8 cellular contexts compared by ENCODE assay signal in genomic region chr9:35660966-35661413, GRCh38. TPM values are rescaled to one million over a fixed set of nuclear protein-coding genes. Genes with fewer than 3 reads are reported as not detected.
A peak's percentile ranks its signal among the peaks of the same experiment; 100 is the strongest.
DNase-seq lines count a peak whose midpoint lies in the region; ATAC-seq, FAIRE-seq and TF ChIP-seq lines count a peak whose summit lies in the region.

No MANE protein-coding gene starts in this region.

- 58% methylated on average over 9 of the region's 9 CpGs for WGBS in A549 (ENCODE audit: missing lambda C conversion rate)

- no peak for FAIRE-seq in A549 (lab: Jason Lieb, UNC)

- H3K4me3 ChIP-seq in A549 (no peak overlapping the region), astrocyte of the cerebellum (ENCODE audit: low read depth, low read length) (no peak overlapping the region), lower lobe of right lung (no peak overlapping the region)

- TF ChIP-seq CTCF in A549 (IDR thresholded peaks at IDR 0.05) (peak; percentile 57), GM13976 (IDR thresholded peaks at IDR 0.05; ENCODE audit: borderline replicate concordance, control extremely low read depth, extremely low read depth, insufficient read depth, missing control alignments) (peak; percentile 25), astrocyte of the cerebellum (IDR thresholded peaks at IDR 0.05; ENCODE audit: low read depth, low read length, missing control alignments) (peak; percentile 45), lower lobe of right lung (IDR thresholded peaks at IDR 0.05) (peak; percentile 31)

- H3K27ac ChIP-seq in A549 (no peak overlapping the region; a peak in 1 of 6 replicates), lower lobe of right lung (peak overlapping the region; percentile 42)

- peaks cover 42% of the 10 kb centered on the region for H3K4me1 ChIP-seq in A549
- peaks cover 46% of the 10 kb centered on the region for H3K4me1 ChIP-seq in lower lobe of right lung

- CTCF ChIA-PET in A549 (lab: Yijun Ruan, JAX), result interaction anchor here (0.5 to 21.5 kb wide), 23 partner anchors 14 to 362 kb away, joined by 3 to 498 read pairs (median 6); partner anchors contain the start of genes CA9, CREB3, GBA2 and RGP1

- in situ Hi-C loops in GM13976 (cut with MboI; ENCODE audit: low sequenced_read_pairs, unreplicated experiment) (no loop called here), astrocyte of the cerebellum (cut with HindIII; ENCODE audit: low sequenced_read_pairs) (no loop called here)

- no peak overlapping the region for H3K4me2 ChIP-seq in A549

- intact Hi-C loops in lower lobe of right lung (cut with DNase I), result no loop called here

- no peaks in the 10 kb centered on the region for H3K27me3 ChIP-seq in lower lobe of right lung (ENCODE audit: low read depth)

- ATAC-seq in A549, result no peak
- no peak for ATAC-seq in lower lobe of right lung
- ATAC-seq in GM19351 (IDR thresholded peaks at IDR 0.05; ENCODE audit: unreplicated experiment), result no peak

- peak; percentile 63 to 66 for TF ChIP-seq RAD21 in A549 (conservative IDR thresholded peaks at IDR 0.05 in 1 of 2, IDR thresholded peaks at IDR 0.05 in 1 of 2)

- TF ChIP-seq EP300 in A549 (IDR thresholded peaks at IDR 0.05), result no peak

- TF ChIP-seq POLR2A in A549 (IDR thresholded peaks at IDR 0.05; ENCODE audit: low read length), result no peak
- TF ChIP-seq POLR2A in erythroblast (IDR thresholded peaks at IDR 0.05; ENCODE audit: low read length), result no peak

- H3K9me3 ChIP-seq in A549 (no peaks in the 10 kb centered on the region), lower lobe of right lung (no peaks in the 10 kb centered on the region)

- peaks cover 21% of the 10 kb centered on the region for H3K36me3 ChIP-seq in lower lobe of right lung

- DNase-seq in A549 (ENCODE audit: low read depth in 1 of 2, low spot score in 1 of 2), result peak in 1 of 2 experiments; percentile 68
- no peak for DNase-seq in GM13976 (ENCODE audit: low spot score)
- DNase-seq in astrocyte of the cerebellum (ENCODE audit: low read depth), result no peak
- no peak for DNase-seq in lower lobe of right lung
- DNase-seq in erythroblast (lab: John Stamatoyannopoulos, UW), result no peak
- no peak for DNase-seq in NCI-H526 treated with DMSO at 0.1 percent for 48 hours (lab: John Stamatoyannopoulos, UW)
- no peak for DNase-seq in stimulated activated CD4-positive, alpha-beta T cell treated with anti-CD3 and anti-CD28 coated beads, Interleukin-1b, Interleukin-23, amount 100 ng/mL, for 48 hours

- POLR2A ChIA-PET in A549 (lab: Yijun Ruan, JAX), result interaction anchor here (0.7 to 2.2 kb wide), 6 partner anchors 20 to 153 kb away, joined by 3 to 20 read pairs (median 4); partner anchors contain the start of genes CREB3, HINT2, TLN1 and TPM2

TF ChIP-seq in A549, 52 proteins besides CTCF, POLR2A, EP300 and RAD21:
- no peak for TF ChIP-seq HOXB5 (CRISPR knock-in tag; IDR thresholded peaks at IDR 0.05)
- TF ChIP-seq PHF8 (IDR thresholded peaks at IDR 0.05; ENCODE audit: borderline replicate concordance, low read depth), result no peak
- no peak for TF ChIP-seq MAX (IDR thresholded peaks at IDR 0.05)
- no peak for TF ChIP-seq REST (IDR thresholded peaks at IDR 0.05)
- TF ChIP-seq SMC3 (IDR thresholded peaks at IDR 0.05), result peak; percentile 50; the same call in 2 of the 3 replicates

RNA-seq across cellular contexts. Expression of gene CCDC107, which starts 2.9 kb away (rescaled TPM):
- polyA plus RNA-seq in A549 (2011; rRNA removed) (11.0 and 13.3 TPM in 2 replicates), A549 (2017; fragmentation: RNase III; extraction: RNeasy Plus Mini Kit Qiagen cat#74134 plus additional on column Dnase treatment) (20.4 to 21.9 TPM (median 20.7 TPM) in 3 replicates)
- polyA plus RNA-seq in A549 (2012; cell fraction: cytosol; rRNA removed), result 24.8 and 25.7 TPM in 2 replicates
- 16.2 and 17.0 TPM in 2 replicates for polyA plus RNA-seq in A549 (2012; cell fraction: nucleus; rRNA removed)
- polyA minus RNA-seq in A549 (2011; rRNA and poly(A)+ RNA removed), result 6.2 and 9.3 TPM in 2 replicates
- total RNA-seq in lower lobe of right lung, result 28.9 TPM

RNA-seq across cellular contexts. Expression of gene RMRP, which starts 3.2 kb away (rescaled TPM):
- polyA plus RNA-seq in A549 (2011; rRNA removed), result 80.2 and 257 TPM in 2 replicates
- polyA plus RNA-seq in A549 (2012; cell fraction: cytosol; rRNA removed), result 70.8 and 88.5 TPM in 2 replicates
- polyA plus RNA-seq in A549 (2012; cell fraction: nucleus; rRNA removed), result 313 TPM in 1 of 2 replicates, not detected in the other
- polyA plus RNA-seq in A549 (2017; fragmentation: RNase III; extraction: RNeasy Plus Mini Kit Qiagen cat#74134 plus additional on column Dnase treatment), result 14.7 TPM in 1 of 3 replicates, not detected in the others
- 13,550 and 18,381 TPM in 2 replicates for polyA minus RNA-seq in A549 (2011; rRNA and poly(A)+ RNA removed)
- 24,340 TPM for total RNA-seq in lower lobe of right lung

RNA-seq across cellular contexts. Expression of gene ARHGEF39, which starts 4.0 kb away (rescaled TPM):
- polyA plus RNA-seq in A549 (2011; rRNA removed) (17.6 and 21.4 TPM in 2 replicates), A549 (2017; fragmentation: RNase III; extraction: RNeasy Plus Mini Kit Qiagen cat#74134 plus additional on column Dnase treatment) (16.7 to 19.5 TPM (median 18.3 TPM) in 3 replicates)
- 18.5 and 21.2 TPM in 2 replicates for polyA plus RNA-seq in A549 (2012; cell fraction: cytosol; rRNA removed)
- polyA plus RNA-seq in A549 (2012; cell fraction: nucleus; rRNA removed), result 55.0 and 61.4 TPM in 2 replicates
- polyA minus RNA-seq in A549 (2011; rRNA and poly(A)+ RNA removed), result 24.9 and 27.1 TPM in 2 replicates
- total RNA-seq in lower lobe of right lung, result 1.2 TPM

RNA-seq across cellular contexts. Expression of gene SIT1, which starts 10.3 kb away (rescaled TPM):
- polyA plus RNA-seq in A549 (2011; rRNA removed) (not detected in 2 replicates), A549 (2017; fragmentation: RNase III; extraction: RNeasy Plus Mini Kit Qiagen cat#74134 plus additional on column Dnase treatment) (not detected in 3 replicates)
- polyA plus RNA-seq in A549 (2012; cell fraction: cytosol; rRNA removed), result not detected in 2 replicates
- polyA plus RNA-seq in A549 (2012; cell fraction: nucleus; rRNA removed), result not detected in 2 replicates
- polyA minus RNA-seq in A549 (2011; rRNA and poly(A)+ RNA removed), result not detected in 2 replicates
- 1.5 TPM for total RNA-seq in lower lobe of right lung

RNA-seq across cellular contexts. Expression of gene CA9, which starts 12.7 kb away (rescaled TPM):
- polyA plus RNA-seq in A549 (2011; rRNA removed) (16.3 and 32.9 TPM in 2 replicates), A549 (2017; fragmentation: RNase III; extraction: RNeasy Plus Mini Kit Qiagen cat#74134 plus additional on column Dnase treatment) (2.5 to 5.6 TPM (median 4.5 TPM) in 3 replicates)
- 2.8 and 3.1 TPM in 2 replicates for polyA plus RNA-seq in A549 (2012; cell fraction: cytosol; rRNA removed)
- polyA plus RNA-seq in A549 (2012; cell fraction: nucleus; rRNA removed), result 4.2 and 7.7 TPM in 2 replicates
- polyA minus RNA-seq in A549 (2011; rRNA and poly(A)+ RNA removed), result 7.8 and 13.3 TPM in 2 replicates
- not detected for total RNA-seq in lower lobe of right lung
